Comparison of ENCODE assay signal across 18 cellular contexts in genomic region chr10:112834661-112835060, GRCh38.
DNase-seq lines count a peak whose midpoint lies in the region; ATAC-seq and TF ChIP-seq lines count a peak whose summit lies in the region.
"Had no signal": no experiment of that assay in that cellular context is flagged by ENCODE, and none has a peak within 500 bp of the region (broad histone marks: within the 10 kb centered on the region; RNA-seq: fewer than 3 reads in every experiment).

No MANE protein-coding gene starts in this region.

- TF ChIP-seq CTCF in ascending aorta (IDR thresholded peaks at IDR 0.05) (no peak), nephron (IDR thresholded peaks at IDR 0.05; ENCODE audit: unreplicated experiment in 3 of 3) (no peak)

- H3K4me3 ChIP-seq in ascending aorta: no peak overlapping the region
- H3K4me3 ChIP-seq: adrenal gland, K562 had no signal

- DNase-seq in NCI-H1092 (lab: John Stamatoyannopoulos, UW) (peak; percentile 11), ascending aorta (ENCODE audit: low spot score in 2 of 2) (no peak), NCI-H1105 (lab: John Stamatoyannopoulos, UW) (no peak), hypothalamus (lab: John Stamatoyannopoulos, UW) (no peak)
- DNase-seq in activated naive CD8-positive, alpha-beta T cell treated with anti-CD3 and anti-CD28 coated beads, Interleukin-2, amount 50 U/mL, for 24 hours: no peak
- DNase-seq: activated B cell treated with CpG ODN at 0.5 μM for 24 hours; adrenal gland; DMS 273 treated with DMSO at 0.1 percent for 48 hours; endodermal cell; naive thymus-derived CD8-positive, alpha-beta T cell; NCI-H1436 treated with DMSO at 0.1 percent for 48 hours; NCI-H748 treated with DMSO at 0.1 percent for 48 hours; stimulated activated naive CD8-positive, alpha-beta T cell treated with anti-CD3 and anti-CD28 coated beads, Interleukin-15, amount 100 ng/mL, for 72 hours had no signal

- H3K4me1 Mint-ChIP-seq in nephron: peaks cover 44% of the 10 kb centered on the region
- H3K4me1 Mint-ChIP-seq in activated naive CD8-positive, alpha-beta T cell treated with anti-CD3 and anti-CD28 coated beads, Interleukin-2, amount 50 U/mL, for 24 hours: no peaks in the 10 kb centered on the region
- H3K4me1 Mint-ChIP-seq: activated B cell treated with CpG ODN at 0.5 μM for 24 hours; stimulated activated naive CD8-positive, alpha-beta T cell treated with anti-CD3 and anti-CD28 coated beads, Interleukin-15, amount 100 ng/mL, for 72 hours had no signal

- peak overlapping the region; percentile 65 to 72 (median 71) for H3K27ac Mint-ChIP-seq in nephron
- H3K27ac Mint-ChIP-seq in activated naive CD8-positive, alpha-beta T cell treated with anti-CD3 and anti-CD28 coated beads, Interleukin-2, amount 50 U/mL, for 24 hours: no peak overlapping the region
- H3K27ac Mint-ChIP-seq: activated B cell treated with CpG ODN at 0.5 μM for 24 hours; endodermal cell; naive thymus-derived CD8-positive, alpha-beta T cell; stimulated activated naive CD8-positive, alpha-beta T cell treated with anti-CD3 and anti-CD28 coated beads, Interleukin-15, amount 100 ng/mL, for 72 hours had no signal

- H3K4me3 Mint-ChIP-seq in nephron: peak overlapping the region in 2 of 3 experiments; percentile 2 to 69
- H3K4me3 Mint-ChIP-seq in activated naive CD8-positive, alpha-beta T cell treated with anti-CD3 and anti-CD28 coated beads, Interleukin-2, amount 50 U/mL, for 24 hours: no peak overlapping the region
- H3K4me3 Mint-ChIP-seq: activated B cell treated with CpG ODN at 0.5 μM for 24 hours; endodermal cell; stimulated activated naive CD8-positive, alpha-beta T cell treated with anti-CD3 and anti-CD28 coated beads, Interleukin-15, amount 100 ng/mL, for 72 hours had no signal

- H3K36me3 Mint-ChIP-seq in nephron (ENCODE audit: low read depth): no peaks in the 10 kb centered on the region
- peaks cover 12% of the 10 kb centered on the region for H3K36me3 Mint-ChIP-seq in activated naive CD8-positive, alpha-beta T cell treated with anti-CD3 and anti-CD28 coated beads, Interleukin-2, amount 50 U/mL, for 24 hours (ENCODE audit: low read depth)

- H3K9me3 ChIP-seq in ascending aorta: no peaks in the 10 kb centered on the region
- H3K9me3 ChIP-seq: adrenal gland had no signal

- ATAC-seq in GM18867 (IDR thresholded peaks at IDR 0.05; ENCODE audit: unreplicated experiment) (peak; percentile 49), HG02678 (IDR thresholded peaks at IDR 0.05; ENCODE audit: unreplicated experiment) (no peak)
- ATAC-seq in activated naive CD8-positive, alpha-beta T cell treated with anti-CD3 and anti-CD28 coated beads, Interleukin-2, amount 50 U/mL, for 24 hours: no peak
- ATAC-seq: K562; naive thymus-derived CD8-positive, alpha-beta T cell; stimulated activated naive CD8-positive, alpha-beta T cell treated with anti-CD3 and anti-CD28 coated beads, Interleukin-15, amount 100 ng/mL, for 72 hours had no signal

- H3K36me3 ChIP-seq in ascending aorta: no peaks in the 10 kb centered on the region
- H3K36me3 ChIP-seq: adrenal gland had no signal

- H3K9me3 Mint-ChIP-seq in nephron: no peaks in the 10 kb centered on the region
- H3K9me3 Mint-ChIP-seq in activated naive CD8-positive, alpha-beta T cell treated with anti-CD3 and anti-CD28 coated beads, Interleukin-2, amount 50 U/mL, for 24 hours: no peaks in the 10 kb centered on the region

- peak overlapping the region; percentile 18 to 22 for H3K27ac ChIP-seq in ascending aorta
- H3K27ac ChIP-seq: adrenal gland, RWPE1 had no signal

- peaks cover 22% of the 10 kb centered on the region for H3K27me3 Mint-ChIP-seq in nephron (ENCODE audit: low read depth)
- no peaks in the 10 kb centered on the region for H3K27me3 Mint-ChIP-seq in activated naive CD8-positive, alpha-beta T cell treated with anti-CD3 and anti-CD28 coated beads, Interleukin-2, amount 50 U/mL, for 24 hours
- H3K27me3 Mint-ChIP-seq: activated B cell treated with CpG ODN at 0.5 μM for 24 hours; naive thymus-derived CD8-positive, alpha-beta T cell; stimulated activated naive CD8-positive, alpha-beta T cell treated with anti-CD3 and anti-CD28 coated beads, Interleukin-15, amount 100 ng/mL, for 72 hours had no signal

- H3K27me3 ChIP-seq in ascending aorta: no peaks in the 10 kb centered on the region
- H3K27me3 ChIP-seq: adrenal gland had no signal

- intact Hi-C loops in ascending aorta (cut with DNase I): no loop called here

- H3K4me1 ChIP-seq in ascending aorta: peaks cover 0 to 11% of the 10 kb centered on the region in 2 donors
